In genomic region chr11:17890333-17890732, GRCh38 we compare ENCODE assay signal across 23 cellular contexts.
A peak's percentile ranks its signal among the peaks of the same experiment; 100 is the strongest.
DNase-seq lines count a peak whose midpoint lies in the region; ATAC-seq, FAIRE-seq and TF ChIP-seq lines count a peak whose summit lies in the region.
"Had no signal": no experiment of that assay in that cellular context is flagged by ENCODE, and none has a peak within 500 bp of the region (broad histone marks: within the 10 kb centered on the region; RNA-seq: fewer than 3 reads in every experiment).

No MANE protein-coding gene starts in this region.

- H3K27ac Mint-ChIP-seq in Calu3 (ENCODE audit: unreplicated experiment): no peak overlapping the region
- H3K27ac Mint-ChIP-seq: activated naive CD4-positive, alpha-beta T cell treated with anti-CD3 and anti-CD28 coated beads for 36 hours; nephron progenitor cell; stimulated activated effector memory CD8-positive, alpha-beta T cell treated with anti-CD3 and anti-CD28 coated beads, Interleukin-12 subunit alpha, Interleukin-12 subunit beta, amount 100 ng/mL, for 72 hours had no signal

- no peak overlapping the region for H3K4me3 Mint-ChIP-seq in Calu3 (ENCODE audit: low read depth, unreplicated experiment)
- H3K4me3 Mint-ChIP-seq: activated naive CD4-positive, alpha-beta T cell treated with anti-CD3 and anti-CD28 coated beads for 36 hours; nephron progenitor cell; stimulated activated effector memory CD8-positive, alpha-beta T cell treated with anti-CD3 and anti-CD28 coated beads, Interleukin-12 subunit alpha, Interleukin-12 subunit beta, amount 100 ng/mL, for 72 hours had no signal

- intact Hi-C loops in Calu3 (cut with micrococcal nuclease; ENCODE audit: unreplicated experiment): no loop called here
- intact Hi-C loops in HepG2 (cut with micrococcal nuclease; ENCODE audit: unreplicated experiment): no loop called here

- no peak overlapping the region for H3K4me2 ChIP-seq in HepG2 (ENCODE audit: low read depth, low read length)

- no peaks in the 10 kb centered on the region for H3K9me3 ChIP-seq in HepG2 (ENCODE audit: low read length)
- H3K9me3 ChIP-seq: ascending aorta, colonic mucosa, testis had no signal

- no peaks in the 10 kb centered on the region for H3K4me1 Mint-ChIP-seq in Calu3 (ENCODE audit: low read depth, unreplicated experiment)
- H3K4me1 Mint-ChIP-seq: stimulated activated effector memory CD8-positive, alpha-beta T cell treated with anti-CD3 and anti-CD28 coated beads, Interleukin-12 subunit alpha, Interleukin-12 subunit beta, amount 100 ng/mL, for 72 hours had no signal

- 93% methylated on average over 5 of the region's 5 CpGs for WGBS in HepG2 (ENCODE audit: low lambda C conversion rate)

- no peaks in the 10 kb centered on the region for H3K27me3 ChIP-seq in HepG2 (ENCODE audit: control insufficient read depth in 1 of 2, insufficient read depth in 2 of 2, low read length in 2 of 2)
- H3K27me3 ChIP-seq: ascending aorta, colonic mucosa, foreskin keratinocyte, testis had no signal

- no peaks in the 10 kb centered on the region for H3K4me1 ChIP-seq in HepG2 (ENCODE audit: insufficient read depth, low read length)
- H3K4me1 ChIP-seq: ascending aorta, colonic mucosa, foreskin keratinocyte, testis had no signal

- no peaks in the 10 kb centered on the region for H3K27me3 Mint-ChIP-seq in Calu3 (ENCODE audit: unreplicated experiment)

- H3K4me3 ChIP-seq in WI38 (ENCODE audit: low read depth, low read length) (no peak overlapping the region), HepG2 (replicated peaks in 1 of 3; ENCODE audit: insufficient read depth in 1 of 3, low read depth in 2 of 3, low read length in 3 of 3) (no peak overlapping the region)
- H3K4me3 ChIP-seq: ascending aorta, colonic mucosa, testis had no signal

- TF ChIP-seq POLR2A in HepG2 (IDR thresholded peaks at IDR 0.05; ENCODE audit: insufficient read depth in 1 of 2, low read depth in 2 of 2, low read length in 2 of 2): no peak

- H4K20me1 ChIP-seq in HepG2 (ENCODE audit: insufficient read depth, low read length): 0 out of 2 replicates have a peak, but pooled peaks cover 3% of the 10 kb centered on the region

- no peak overlapping the region for H2AFZ ChIP-seq in HepG2 (ENCODE audit: low read length)

- BruUV-seq in Calu3 (replicated peaks; lab: Mats Ljungman, UMichigan) (no TSS peak), HepG2 (replicated peaks; lab: Mats Ljungman, UMichigan) (no TSS peak)

- TF ChIP-seq EP300 in HepG2 (IDR thresholded peaks at IDR 0.05; ENCODE audit: low read depth in 2 of 2, low read length in 2 of 2) (no peak), HepG2 (CRISPR knock-in tag; IDR thresholded peaks at IDR 0.05; ENCODE audit: borderline replicate concordance) (no peak)

- H3K36me3 Mint-ChIP-seq in Calu3 (ENCODE audit: insufficient read depth, unreplicated experiment): no peaks in the 10 kb centered on the region

- H3K79me2 ChIP-seq in HepG2 (ENCODE audit: insufficient read depth, low read length): no peaks in the 10 kb centered on the region

- no peaks in the 10 kb centered on the region for H3K9me3 Mint-ChIP-seq in Calu3 (ENCODE audit: low read depth, unreplicated experiment)
- H3K9me3 Mint-ChIP-seq: activated naive CD4-positive, alpha-beta T cell treated with anti-CD3 and anti-CD28 coated beads for 36 hours; nephron progenitor cell; stimulated activated effector memory CD8-positive, alpha-beta T cell treated with anti-CD3 and anti-CD28 coated beads, Interleukin-12 subunit alpha, Interleukin-12 subunit beta, amount 100 ng/mL, for 72 hours had no signal

- DNase-seq in Calu3: no peak
- peak; percentile 21 for DNase-seq in HT-29 (ENCODE audit: low spot score)
- DNase-seq in HepG2 (ENCODE audit: low spot score): no peak
- DNase-seq in NCI-H187 treated with DMSO at 0.1 percent for 48 hours (lab: John Stamatoyannopoulos, UW): no peak
- DNase-seq in amniotic stem cell (lab: John Stamatoyannopoulos, UW): no peak
- DNase-seq in NCI-H1694 treated with DMSO at 0.1 percent for 48 hours (lab: John Stamatoyannopoulos, UW): no peak
- DNase-seq: activated CD4-positive, alpha-beta T cell treated with anti-CD3 and anti-CD28 coated beads, Interleukin-2, amount 50 U/mL, for 48 hours; activated naive CD4-positive, alpha-beta T cell treated with anti-CD3 and anti-CD28 coated beads for 36 hours; activated T-cell treated with anti-CD3 and anti-CD28 coated beads, Interleukin-2, amount 50 U/mL, for 1 hour; colonic mucosa; foreskin keratinocyte; GDM1; GOT3; midbrain; NCI-H1105; nephron progenitor cell; testis had no signal

- ATAC-seq in HepG2 (peak; percentile 41; the same call in 2 of the 3 replicates), HG03342 (IDR thresholded peaks at IDR 0.05; ENCODE audit: unreplicated experiment) (no peak)
- ATAC-seq: foreskin keratinocyte; stimulated activated effector memory CD8-positive, alpha-beta T cell treated with anti-CD3 and anti-CD28 coated beads, Interleukin-12 subunit alpha, Interleukin-12 subunit beta, amount 100 ng/mL, for 72 hours had no signal

- POLR2A ChIA-PET in HepG2 (lab: Yijun Ruan, JAX): no interaction called here

- H3K36me3 ChIP-seq in HepG2 (replicated peaks in 1 of 2; ENCODE audit: control insufficient read depth in 1 of 2, insufficient read depth in 2 of 2, low read length in 2 of 2): peaks cover 1 to 40% of the 10 kb centered on the region in 2 experiments; a peak in 4 of 5 replicates
- H3K36me3 ChIP-seq: colonic mucosa had no signal

- no peak for TF ChIP-seq RAD21 in HepG2 (CRISPR knock-in tag; IDR thresholded peaks at IDR 0.05)

- FAIRE-seq in HepG2 (lab: Jason Lieb, UNC): no peak

- CTCF ChIA-PET in Calu3 (lab: Charles Lee): no interaction called here
- CTCF ChIA-PET in HepG2 (lab: Yijun Ruan, JAX; ENCODE audit: low intra/inter-chr PET ratio, low total read pairs): no interaction called here

- peak; percentile 29 for TF ChIP-seq CTCF in Calu3 (IDR thresholded peaks at IDR 0.05; ENCODE audit: unreplicated experiment)
- TF ChIP-seq CTCF in WI38 (IDR thresholded peaks at IDR 0.05; ENCODE audit: low read depth, low read length): 0 out of 2 replicates have a peak, but pooled peaks have one; percentile 15
- no peak for TF ChIP-seq CTCF in HepG2 (CRISPR knock-in tag; IDR thresholded peaks at IDR 0.05)

- H3K9ac ChIP-seq in HepG2 (ENCODE audit: insufficient read depth, low read depth, low read length): no peak overlapping the region

- in situ Hi-C loops in HepG2 (cut with HindIII; ENCODE audit: extremely low pct_ligation_motif_present, low pct_unique_long_range_greater_than_20kb): no loop called here

- H3K27ac ChIP-seq in HepG2 (ENCODE audit: extremely low read length, insufficient read depth, low read length): no peak overlapping the region
- H3K27ac ChIP-seq: ascending aorta, colonic mucosa, foreskin keratinocyte, HL-60, RWPE1, testis had no signal

TF ChIP-seq in HepG2, 621 proteins besides CTCF, POLR2A, EP300 and RAD21 (continues in another document):
- TF ChIP-seq HHEX (CRISPR knock-in tag; IDR thresholded peaks at IDR 0.05) (no peak), ZFP41 (CRISPR knock-in tag; IDR thresholded peaks at IDR 0.05; ENCODE audit: borderline replicate concordance) (no peak), THAP9 (CRISPR knock-in tag; IDR thresholded peaks at IDR 0.05; ENCODE audit: borderline replicate concordance) (no peak), POLR2AphosphoS5 (IDR thresholded peaks at IDR 0.05; ENCODE audit: low read depth, low read length) (no peak), NR2F1 (CRISPR knock-in tag; IDR thresholded peaks at IDR 0.05) (no peak), MTERF4 (CRISPR knock-in tag; IDR thresholded peaks at IDR 0.05) (no peak), TIGD3 (CRISPR knock-in tag; IDR thresholded peaks at IDR 0.05; ENCODE audit: borderline replicate concordance) (no peak), MAFG (CRISPR knock-in tag; IDR thresholded peaks at IDR 0.05) (no peak), SP4 (CRISPR knock-in tag; IDR thresholded peaks at IDR 0.05) (no peak), ATAD3A (CRISPR knock-in tag; IDR thresholded peaks at IDR 0.05) (no peak), ZMAT3 (CRISPR knock-in tag; conservative IDR thresholded peaks at IDR 0.05) (no peak)
